In genomic region chr6:43101497-43101896, GRCh38 we compare ENCODE assay signal across 15 cellular contexts.
DNase-seq lines count a peak whose midpoint lies in the region; ATAC-seq, FAIRE-seq and TF ChIP-seq lines count a peak whose summit lies in the region.
"Had no signal": no experiment of that assay in that cellular context is flagged by ENCODE, and none has a peak within 500 bp of the region (broad histone marks: within the 10 kb centered on the region; RNA-seq: fewer than 3 reads in every experiment).

No MANE protein-coding gene starts in this region.

- FAIRE-seq in H54 (lab: Jason Lieb, UNC), result no peak

- DNase-seq in NCI-H2171 treated with DMSO at 0.1 percent for 48 hours (lab: John Stamatoyannopoulos, UW) (peak; percentile 7), NCI-H2171 (lab: John Stamatoyannopoulos, UW) (no peak), NCI-H1694 (lab: John Stamatoyannopoulos, UW) (peak; percentile 10), left kidney (ENCODE audit: low read depth, low spot score) (peak; percentile 45), H54 (ENCODE audit: insufficient read length, low spot score) (no peak)
- DNase-seq in central memory CD8-positive, alpha-beta T cell (ENCODE audit: low spot score in 2 of 2), result no peak
- DNase-seq in activated naive CD4-positive, alpha-beta T cell treated with Interleukin-2 at 50 U/mL for 16 hours, result no peak
- DNase-seq: 8988T; ACHN; C1 segment of cervical spinal cord; CD4-positive, alpha-beta T cell; DND-41 had no signal

- H3K9me3 Mint-ChIP-seq in central memory CD8-positive, alpha-beta T cell, result no peaks in the 10 kb centered on the region
- H3K9me3 Mint-ChIP-seq: CD4-positive, alpha-beta T cell had no signal

- TF ChIP-seq POLR2A in H54 (IDR thresholded peaks at IDR 0.05; ENCODE audit: low read depth, low read length), result no peak

- no peak overlapping the region for H3K4me3 Mint-ChIP-seq in central memory CD8-positive, alpha-beta T cell
- H3K4me3 Mint-ChIP-seq: B cell; CD4-positive, alpha-beta T cell had no signal

- ATAC-seq in central memory CD8-positive, alpha-beta T cell (replicated peaks; ENCODE audit: extremely low read depth, poor library complexity, severe bottlenecking), result no peak
- ATAC-seq in HG03175 (IDR thresholded peaks at IDR 0.05; ENCODE audit: unreplicated experiment), result no peak
- ATAC-seq: HCT116 had no signal

- peak overlapping the region; percentile 29 for H3K27ac Mint-ChIP-seq in central memory CD8-positive, alpha-beta T cell (ENCODE audit: low read depth)
- H3K27ac Mint-ChIP-seq: B cell; CD4-positive, alpha-beta T cell had no signal

- H3K36me3 Mint-ChIP-seq in central memory CD8-positive, alpha-beta T cell (ENCODE audit: insufficient read depth), result no peaks in the 10 kb centered on the region

- no peaks in the 10 kb centered on the region for H3K4me1 Mint-ChIP-seq in central memory CD8-positive, alpha-beta T cell

- H3K27me3 Mint-ChIP-seq in central memory CD8-positive, alpha-beta T cell, result no peaks in the 10 kb centered on the region
- H3K27me3 Mint-ChIP-seq: B cell; CD4-positive, alpha-beta T cell had no signal

Comparison
In these comparisons a context has a peak if more than half of its experiments do, and no peak if none do; other contexts are left out.
1. DNase-seq: peak in NCI-H2171 treated with DMSO at 0.1 percent for 48 hours (single experiment), NCI-H1694 (single experiment) and left kidney (single experiment); none in NCI-H2171 (single experiment), central memory CD8-positive, alpha-beta T cell (0 of 2), activated naive CD4-positive, alpha-beta T cell treated with Interleukin-2 at 50 U/mL for 16 hours (single experiment) and H54 (single experiment).